In the genomic region with DNA sequence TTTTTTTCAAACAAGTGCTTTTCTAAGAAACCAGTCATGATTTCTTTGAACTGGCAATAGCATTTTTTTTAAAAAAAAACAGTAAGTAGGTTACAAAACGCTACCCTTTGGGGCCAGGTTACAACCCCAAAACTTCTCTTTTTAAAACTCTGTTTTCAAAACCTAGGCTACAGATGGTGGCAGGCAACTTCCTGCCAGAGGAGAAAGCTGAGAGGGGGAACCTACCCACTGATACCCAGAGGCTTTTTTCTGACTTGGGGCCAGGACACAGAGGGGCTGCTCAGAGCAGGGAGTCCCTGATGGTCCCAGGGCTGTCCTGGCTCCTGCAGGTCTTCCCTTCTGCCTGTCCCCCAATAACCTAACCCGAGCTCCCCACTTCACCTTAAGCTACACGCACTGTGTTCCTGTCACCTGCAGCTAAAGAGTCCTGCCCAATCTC, we compare ENCODE assay signal across 9 cellular contexts. TPM values are rescaled to one million over a fixed set of nuclear protein-coding genes. Genes with fewer than 3 reads are reported as not detected.
DNase-seq lines count a peak whose midpoint lies in the region; ATAC-seq and TF ChIP-seq lines count a peak whose summit lies in the region.
"Had no signal": no experiment of that assay in that cellular context is flagged by ENCODE, and none has a peak within 500 bp of the region (broad histone marks: within the 10 kb centered on the region; RNA-seq: fewer than 3 reads in every experiment).

No MANE protein-coding gene starts in this region.

- H3K9me2 ChIP-seq in HCT116 (ENCODE audit: insufficient read depth), result no peaks in the 10 kb centered on the region

- no peaks in the 10 kb centered on the region for H4K20me1 ChIP-seq in HCT116 (ENCODE audit: insufficient read depth)

- no peak overlapping the region; the same call in 1 of the 2 replicates for H3K27ac ChIP-seq in HCT116 (ENCODE audit: low read depth, low read length)
- peak overlapping the region; percentile 67 for H3K27ac ChIP-seq in subcutaneous abdominal adipose tissue (ENCODE audit: low read depth, low read length)
- H3K27ac ChIP-seq in substantia nigra (ENCODE audit: low read depth, low read length, poor library complexity, severe bottlenecking), result no peak overlapping the region

- H3K27me3 ChIP-seq in HCT116 (ENCODE audit: insufficient read depth, low read length) (no peaks in the 10 kb centered on the region), subcutaneous abdominal adipose tissue (ENCODE audit: control insufficient read depth in 5 of 5, insufficient read depth in 4 of 5, low read length in 5 of 5) (no peaks in the 10 kb centered on the region)

- H3K4me1 ChIP-seq in HCT116 (ENCODE audit: control insufficient read depth in 1 of 2, insufficient read depth in 2 of 2, low read length in 2 of 2), result peaks cover 50 to 53% of the 10 kb centered on the region in 2 experiments
- peaks cover 0 to 40% (median 27%) of the 10 kb centered on the region in 5 donors for H3K4me1 ChIP-seq in subcutaneous abdominal adipose tissue (ENCODE audit: control insufficient read depth in 5 of 5, insufficient read depth in 5 of 5, low read length in 5 of 5)

- no TSS peak for BruUV-seq in HCT116 (replicated peaks; lab: Mats Ljungman, UMichigan)

- no peak for TF ChIP-seq RAD21 in HCT116 (IDR thresholded peaks at IDR 0.05; ENCODE audit: low read depth)

- DNase-seq in HCT116 (ENCODE audit: low read depth, low spot score) (no peak), T-helper 22 cell (ENCODE audit: low read depth) (peak; percentile 25), RKO (ENCODE audit: low spot score) (no peak), substantia nigra (lab: John Stamatoyannopoulos, UW) (no peak)
- peak; percentile 32 for DNase-seq in effector CD4-positive, alpha-beta T cell

- ATAC-seq in HCT116 (no peak), GM21381 (IDR thresholded peaks at IDR 0.05; ENCODE audit: unreplicated experiment) (no peak), HG02588 (IDR thresholded peaks at IDR 0.05; ENCODE audit: unreplicated experiment) (no peak)

- H3K79me2 ChIP-seq in HCT116 (ENCODE audit: insufficient read depth, low read length), result peaks cover 13% of the 10 kb centered on the region

- CTCF ChIA-PET in HCT116 (lab: Charles Lee), result interaction anchor here (1.1 kb wide), 1 partner anchor 23 kb away, joined by 3 read pairs; no protein-coding TSS in a partner anchor

- H3K4me3 ChIP-seq in HCT116 (replicated peaks in 1 of 2; ENCODE audit: low read depth in 1 of 2, low read length in 2 of 2), result no peak overlapping the region
- no peak overlapping the region for H3K4me3 ChIP-seq in subcutaneous abdominal adipose tissue (ENCODE audit: low read depth in 1 of 5, low read length in 5 of 5)
- H3K4me3 ChIP-seq: HAP-1 had no signal

- H3K9me3 ChIP-seq in HCT116 (ENCODE audit: control insufficient read depth in 1 of 2, insufficient read depth in 1 of 2, low read depth in 1 of 2, low read length in 2 of 2) (peaks cover 3 to 14% of the 10 kb centered on the region in 2 experiments; a peak in 1 of 4 replicates), subcutaneous abdominal adipose tissue (ENCODE audit: control insufficient read depth in 5 of 5, low read length in 5 of 5) (peaks cover 0 to 2% (median 0%) of the 10 kb centered on the region in 5 donors)

- no peak for TF ChIP-seq CTCF in HCT116 (IDR thresholded peaks at IDR 0.05 in 2 of 3, conservative IDR thresholded peaks at IDR 0.05 in 1 of 3; ENCODE audit: borderline replicate concordance in 1 of 3, insufficient read depth in 1 of 3, low read depth in 2 of 3, low read length in 2 of 3)

- POLR2A ChIA-PET in HCT116 (lab: Charles Lee), result interaction anchor here (0.7 kb wide), 1 partner anchor 145 kb away, joined by 4 read pairs; no protein-coding TSS in a partner anchor

- no peak overlapping the region for H2AFZ ChIP-seq in HCT116 (ENCODE audit: low read depth, low read length, poor library complexity, severe bottlenecking)

- RAD21 ChIA-PET in HCT116 (lab: Charles Lee; ENCODE audit: low non-redundant PET in 1 of 2, low total read pairs in 2 of 2, uncharacterized antibody in 2 of 2, unreplicated experiment in 2 of 2), result no interaction called here

- intact Hi-C loops in HCT116 (cut with micrococcal nuclease), result no loop called here

- H3K9ac ChIP-seq in HCT116 (ENCODE audit: low read length) (no peak overlapping the region), subcutaneous abdominal adipose tissue (ENCODE audit: low read length in 5 of 5) (peak overlapping the region in 1 of 5 donors; percentile 56)

- peak overlapping the region; percentile 2; the same call in 1 of the 2 replicates for H3K4me2 ChIP-seq in HCT116 (ENCODE audit: low read length)

- peaks cover 0 to 17% of the 10 kb centered on the region in 2 experiments; a peak in 2 of 4 replicates for H3K36me3 ChIP-seq in HCT116 (ENCODE audit: control insufficient read depth in 1 of 2, insufficient read depth in 2 of 2, low read length in 2 of 2)
- peaks cover 0 to 9% (median 2%) of the 10 kb centered on the region in 5 donors for H3K36me3 ChIP-seq in subcutaneous abdominal adipose tissue (ENCODE audit: control insufficient read depth in 5 of 5, insufficient read depth in 5 of 5, low read length in 5 of 5)
- H3K36me3 ChIP-seq: HAP-1 had no signal

- no peak for TF ChIP-seq POLR2A in HCT116 (IDR thresholded peaks at IDR 0.05; ENCODE audit: borderline replicate concordance, extremely low read depth, insufficient read depth, insufficient read length)

TF ChIP-seq in HCT116, 20 proteins besides CTCF, POLR2A, EP300 and RAD21:
- no peak for TF ChIP-seq SRF (IDR thresholded peaks at IDR 0.05; ENCODE audit: low read depth)
- no peak for TF ChIP-seq JUND (IDR thresholded peaks at IDR 0.05)
- TF ChIP-seq, protein P1, sequence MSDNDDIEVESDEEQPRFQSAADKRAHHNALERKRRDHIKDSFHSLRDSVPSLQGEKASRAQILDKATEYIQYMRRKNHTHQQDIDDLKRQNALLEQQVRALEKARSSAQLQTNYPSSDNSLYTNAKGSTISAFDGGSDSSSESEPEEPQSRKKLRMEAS (IDR thresholded peaks at IDR 0.05), result no peak
- TF ChIP-seq SP1 (IDR thresholded peaks at IDR 0.05; ENCODE audit: low read depth), result no peak
- TF ChIP-seq YY1 (IDR thresholded peaks at IDR 0.05; ENCODE audit: extremely low read depth, insufficient replicate concordance, low read depth, low read length), result no peak
- no peak for TF ChIP-seq ELF1 (IDR thresholded peaks at IDR 0.05; ENCODE audit: borderline replicate concordance, low read depth)
- TF ChIP-seq, protein P2, sequence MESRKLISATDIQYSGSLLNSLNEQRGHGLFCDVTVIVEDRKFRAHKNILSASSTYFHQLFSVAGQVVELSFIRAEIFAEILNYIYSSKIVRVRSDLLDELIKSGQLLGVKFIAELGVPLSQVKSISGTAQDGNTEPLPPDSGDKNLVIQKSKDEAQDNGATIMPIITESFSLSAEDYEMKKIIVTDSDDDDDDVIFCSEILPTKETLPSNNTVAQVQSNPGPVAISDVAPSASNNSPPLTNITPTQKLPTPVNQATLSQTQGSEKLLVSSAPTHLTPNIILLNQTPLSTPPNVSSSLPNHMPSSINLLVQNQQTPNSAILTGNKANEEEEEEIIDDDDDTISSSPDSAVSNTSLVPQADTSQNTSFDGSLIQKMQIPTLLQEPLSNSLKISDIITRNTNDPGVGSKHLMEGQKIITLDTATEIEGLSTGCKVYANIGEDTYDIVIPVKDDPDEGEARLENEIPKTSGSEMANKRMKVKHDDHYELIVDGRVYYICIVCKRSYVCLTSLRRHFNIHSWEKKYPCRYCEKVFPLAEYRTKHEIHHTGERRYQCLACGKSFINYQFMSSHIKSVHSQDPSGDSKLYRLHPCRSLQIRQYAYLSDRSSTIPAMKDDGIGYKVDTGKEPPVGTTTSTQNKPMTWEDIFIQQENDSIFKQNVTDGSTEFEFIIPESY (IDR thresholded peaks at IDR 0.05; ENCODE audit: extremely low read depth, insufficient replicate concordance, low read length), result no peak
- TF ChIP-seq SIN3A (IDR thresholded peaks at IDR 0.05; ENCODE audit: low read depth), result no peak
- no peak for TF ChIP-seq ZNF274 (IDR thresholded peaks at IDR 0.05; ENCODE audit: low read depth, low read length)
- TF ChIP-seq CBX3 (IDR thresholded peaks at IDR 0.05; ENCODE audit: low read depth), result no peak
- no peak for TF ChIP-seq ZFX (IDR thresholded peaks at IDR 0.05)
- no peak for TF ChIP-seq TCF7L2 (IDR thresholded peaks at IDR 0.05; ENCODE audit: borderline replicate concordance, extremely low read depth, insufficient read depth, insufficient read length)
- TF ChIP-seq, protein P3, sequence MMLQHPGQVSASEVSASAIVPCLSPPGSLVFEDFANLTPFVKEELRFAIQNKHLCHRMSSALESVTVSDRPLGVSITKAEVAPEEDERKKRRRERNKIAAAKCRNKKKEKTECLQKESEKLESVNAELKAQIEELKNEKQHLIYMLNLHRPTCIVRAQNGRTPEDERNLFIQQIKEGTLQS (IDR thresholded peaks at IDR 0.05), result no peak
- TF ChIP-seq FOSL1 (IDR thresholded peaks at IDR 0.05; ENCODE audit: low read depth), result no peak
- TF ChIP-seq CEBPB (IDR thresholded peaks at IDR 0.05; ENCODE audit: low read depth), result no peak

RNA-seq across cellular contexts. Expression of a gene that starts 6.9 kb away (rescaled TPM):
- total RNA-seq in HCT116 (2021; ENCODE audit: unreplicated experiment), result 74.7 TPM
- 55.0 and 72.1 TPM in 2 replicates for polyA plus RNA-seq in HCT116 (2012)

RNA-seq across cellular contexts. Expression of a gene that starts 55.7 kb away (rescaled TPM):
- 8.7 TPM for total RNA-seq in HCT116 (2021; ENCODE audit: unreplicated experiment)
- 3.8 and 4.2 TPM in 2 replicates for polyA plus RNA-seq in HCT116 (2012)

RNA-seq across cellular contexts. Expression of a gene that starts 55.9 kb away (rescaled TPM):
- total RNA-seq in HCT116 (2021; ENCODE audit: unreplicated experiment), result 44.2 TPM
- 9.4 and 13.3 TPM in 2 replicates for polyA plus RNA-seq in HCT116 (2012)

Comparison
In these comparisons a context has a peak if more than half of its experiments do, and no peak if none do; other contexts are left out.
1. DNase-seq: peak in T-helper 22 cell (single experiment) and effector CD4-positive, alpha-beta T cell (single experiment); none in HCT116 (single experiment), RKO (single experiment) and substantia nigra (0 of 49).